In genomic region chr18:68638613-68639012, GRCh38 we compare ENCODE assay signal across 21 cellular contexts.
"Had no signal": no experiment of that assay in that cellular context is flagged by ENCODE, and none has a peak within 500 bp of the region (broad histone marks: within the 10 kb centered on the region; RNA-seq: fewer than 3 reads in every experiment).

No MANE protein-coding gene starts in this region.

- FAIRE-seq: RCC 7860 had no signal

- DNase-seq: IMR-90, Karpas-422, KG1, MM.1S, NCI-H1092 treated with DMSO at 0.1 percent for 48 hours, NCI-H1436, NCI-H187, NCI-H2029, NCI-H2081 treated with DMSO at 0.1 percent for 48 hours, NCI-H2171, NCI-H226, NCI-H446, NCI-H510A, NCI-H524 treated with DMSO at 0.1 percent for 48 hours, NCI-H69, NCI-H774, SHP77, SK-N-SH, SW 1271 had no signal

- H3K27ac ChIP-seq: RWPE1 had no signal

- H3K4me2 ChIP-seq: SK-N-SH had no signal

- H3K9ac ChIP-seq: SK-N-SH had no signal
